In genomic region chr9:101027733-101028345, GRCh38 we compare ENCODE assay signal across 12 cellular contexts. TPM values are rescaled to one million over a fixed set of nuclear protein-coding genes. Genes with fewer than 3 reads are reported as not detected.
DNase-seq lines count a peak whose midpoint lies in the region; ATAC-seq, FAIRE-seq and TF ChIP-seq lines count a peak whose summit lies in the region.
"Had no signal": no experiment of that assay in that cellular context is flagged by ENCODE, and none has a peak within 500 bp of the region (broad histone marks: within the 10 kb centered on the region; RNA-seq: fewer than 3 reads in every experiment).

No MANE protein-coding gene starts in this region.

- ATAC-seq in GM18909 (IDR thresholded peaks at IDR 0.05; ENCODE audit: poor library complexity, unreplicated experiment) = no peak

- DNase-seq in H54 (ENCODE audit: insufficient read length, low spot score) (no peak), retina (peak; percentile 79), NCI-H446 treated with DMSO at 0.1 percent for 48 hours (lab: John Stamatoyannopoulos, UW) (no peak), mucosa of gallbladder (ENCODE audit: low spot score) (no peak)
- no peak for DNase-seq in activated naive CD4-positive, alpha-beta T cell treated with anti-CD3 and anti-CD28 coated beads, Interleukin-2, amount 50 U/mL, for 16 hours
- DNase-seq: OCI-M1 had no signal

- peak overlapping the region; percentile 83 for H3K27ac ChIP-seq in VCaP
- H3K27ac ChIP-seq: HL-60, vagina had no signal

- no peak for TF ChIP-seq CTCF in VCaP (conservative IDR thresholded peaks at IDR 0.05)

- H3K4me3 ChIP-seq in iPS-11a (ENCODE audit: low read depth, low read length) = peak overlapping the region; percentile 83

- no peak for TF ChIP-seq POLR2A in H54 (IDR thresholded peaks at IDR 0.05; ENCODE audit: low read depth, low read length)

- peak; percentile 53 for FAIRE-seq in H54 (lab: Jason Lieb, UNC)

RNA-seq across cellular contexts. Expression of gene PLPPR1, which starts 0.7 kb away (rescaled TPM):
- total RNA-seq in mucosa of gallbladder = 0.29 TPM
- total RNA-seq: activated CD8-positive, alpha-beta memory T cell treated with anti-CD3 and anti-CD28 coated beads for 36 hours; vagina had no signal
